In genomic region chr11:102302241-102302640, GRCh38 we compare ENCODE assay signal across 25 cellular contexts. TPM values are rescaled to one million over a fixed set of nuclear protein-coding genes. Genes with fewer than 3 reads are reported as not detected.
"Had no signal": no experiment of that assay in that cellular context is flagged by ENCODE, and none has a peak within 500 bp of the region (broad histone marks: within the 10 kb centered on the region; RNA-seq: fewer than 3 reads in every experiment).

No MANE protein-coding gene starts in this region.

- H3K4me3 ChIP-seq: body of pancreas, cardiac muscle cell, left lung, lung, pancreas, psoas muscle, right atrium auricular region, stomach, suprapubic skin, tibial nerve had no signal

- H3K4me1 ChIP-seq: body of pancreas, pancreas, psoas muscle had no signal

- H3K27ac ChIP-seq: body of pancreas, cardiac muscle cell, left lung, pancreas, psoas muscle, right atrium auricular region, stomach, suprapubic skin, tibial nerve had no signal

- DNase-seq: activated CD4-positive, alpha-beta T cell treated with anti-CD3 and anti-CD28 coated beads for 36 hours; activated CD4-positive, alpha-beta T cell treated with anti-CD3 and anti-CD28 coated beads, Interleukin-2, amount 50 U/mL, for 4 hours; activated CD8-positive, alpha-beta memory T cell treated with anti-CD3 and anti-CD28 coated beads for 24 hours; activated CD8-positive, alpha-beta memory T cell treated with anti-CD3 and anti-CD28 coated beads, Interleukin-2, amount 50 U/mL, for 4 hours; activated naive CD4-positive, alpha-beta T cell treated with anti-CD3 and anti-CD28 coated beads for 36 hours; activated T-cell treated with anti-CD3 and anti-CD28 coated beads, Interleukin-2, amount 50 U/mL, for 24 hours; body of pancreas; effector CD4-positive, alpha-beta T cell; kidney; left lung; midbrain; nephron progenitor cell; pancreas; psoas muscle; stimulated activated CD4-positive, alpha-beta T cell treated with anti-CD3 and anti-CD28 coated beads, Interleukin-12 subunit alpha, Interleukin-12 subunit beta, amount 100 ng/mL, for 4 hours; stimulated activated CD4-positive, alpha-beta T cell treated with anti-CD3 and anti-CD28 coated beads, Interleukin-4, amount 100 ng/mL, for 4 hours; stomach; T-helper 1 cell had no signal

- H3K36me3 ChIP-seq: cardiac muscle cell, left lung, pancreas, right atrium auricular region, stomach, suprapubic skin had no signal

- H3K27ac Mint-ChIP-seq: activated naive CD4-positive, alpha-beta T cell treated with anti-CD3 and anti-CD28 coated beads for 36 hours; activated T-helper 2 cell treated with anti-CD3 and anti-CD28 coated beads, Interferon-gamma antibody, Interleukin-2, Interleukin-4, amounts not matched to agents 10 μg/mL and 5 μg/mL and 100 μg/mL, durations not matched to agents 14 hours and 24 hours and 36 hours; dendritic cell treated with granulocyte-macrophage colony-stimulating factor and Interleukin-4, amounts not matched to agents 40 ng/mL and 50 ng/mL, for 4 days; nephron progenitor cell had no signal

- H3K27me3 Mint-ChIP-seq: activated CD4-positive, alpha-beta T cell treated with anti-CD3 and anti-CD28 coated beads for 36 hours; activated T-cell treated with anti-CD3 and anti-CD28 coated beads, Interleukin-2, amount 50 U/mL, for 24 hours had no signal

- ATAC-seq: activated CD4-positive, alpha-beta T cell treated with anti-CD3 and anti-CD28 coated beads for 36 hours; body of pancreas; left lung; pancreas; psoas muscle had no signal

- H3K9me3 ChIP-seq: body of pancreas, pancreas, psoas muscle had no signal

- H3K4me3 Mint-ChIP-seq: activated CD4-positive, alpha-beta T cell treated with anti-CD3 and anti-CD28 coated beads for 36 hours; activated naive CD4-positive, alpha-beta T cell treated with anti-CD3 and anti-CD28 coated beads for 36 hours; activated T-cell treated with anti-CD3 and anti-CD28 coated beads, Interleukin-2, amount 50 U/mL, for 24 hours; dendritic cell treated with granulocyte-macrophage colony-stimulating factor and Interleukin-4, amounts not matched to agents 40 ng/mL and 50 ng/mL, for 4 days; nephron progenitor cell had no signal

- H3K27me3 ChIP-seq: body of pancreas, cardiac muscle cell, left lung, pancreas, right atrium auricular region, stomach, suprapubic skin, tibial nerve had no signal

RNA-seq across cellular contexts. Expression of gene BIRC3, which starts 15.0 kb away (rescaled TPM):
- polyA plus RNA-seq: cardiac muscle cell had no signal
